ENCODE assay signal across 8 cellular contexts in genomic region chr19:3142292-3142670, GRCh38. TPM values are rescaled to one million over a fixed set of nuclear protein-coding genes. Genes with fewer than 3 reads are reported as not detected.
DNase-seq lines count a peak whose midpoint lies in the region; ATAC-seq and TF ChIP-seq lines count a peak whose summit lies in the region.

No MANE protein-coding gene starts in this region.

- POLR2A ChIA-PET in SK-N-SH (lab: Yijun Ruan, JAX) = no interaction called here

- CTCF ChIA-PET in SK-N-SH (lab: Yijun Ruan, JAX) = interaction anchor here (0.6 to 6.0 kb wide), 6 partner anchors 13 to 180 kb away, joined by 3 to 31 read pairs (median 5); no protein-coding TSS in a partner anchor

- H3K27me3 ChIP-seq in SK-N-SH (ENCODE audit: insufficient read depth) = no peaks in the 10 kb centered on the region
- no peaks in the 10 kb centered on the region for H3K27me3 ChIP-seq in smooth muscle cell (ENCODE audit: low read depth)

- H4K20me1 ChIP-seq in SK-N-SH (ENCODE audit: insufficient read depth) = no peaks in the 10 kb centered on the region
- H4K20me1 ChIP-seq in smooth muscle cell (ENCODE audit: low read depth) = no peaks in the 10 kb centered on the region

- H3K9me3 ChIP-seq in SK-N-SH = no peaks in the 10 kb centered on the region
- H3K9me3 ChIP-seq in smooth muscle cell (replicated peaks; ENCODE audit: low read depth) = no peaks in the 10 kb centered on the region

- H2AFZ ChIP-seq in SK-N-SH (ENCODE audit: low read depth) = peak overlapping the region; percentile 76
- H2AFZ ChIP-seq in smooth muscle cell (ENCODE audit: low read depth) = no peak overlapping the region

- H3K27ac ChIP-seq in SK-N-SH (ENCODE audit: low read depth in 2 of 2, low read length in 1 of 2) (peak overlapping the region in 1 of 2 experiments; percentile 100; a peak in 2 of 4 replicates), smooth muscle cell (ENCODE audit: low read depth) (peak overlapping the region; percentile 45)

- H3K4me2 ChIP-seq in SK-N-SH (peak overlapping the region; percentile 55; the same call in 1 of the 2 replicates), smooth muscle cell (no peak overlapping the region)

- no peaks in the 10 kb centered on the region for H3K9me2 ChIP-seq in SK-N-SH

- H3K36me3 ChIP-seq in SK-N-SH (replicated peaks in 1 of 2; ENCODE audit: control insufficient read depth in 1 of 2, insufficient read depth in 2 of 2, low read length in 1 of 2) (no peaks in the 10 kb centered on the region), smooth muscle cell (ENCODE audit: low read depth) (no peaks in the 10 kb centered on the region)

- no peak for ATAC-seq in GM21723 (IDR thresholded peaks at IDR 0.05; ENCODE audit: unreplicated experiment)
- no peak for ATAC-seq in HG03175 (IDR thresholded peaks at IDR 0.05; ENCODE audit: unreplicated experiment)

- no peak for TF ChIP-seq RAD21 in SK-N-SH (IDR thresholded peaks at IDR 0.05; ENCODE audit: low read length)

- TF ChIP-seq EP300 in SK-N-SH (IDR thresholded peaks at IDR 0.05; ENCODE audit: borderline replicate concordance in 1 of 2, low read depth in 1 of 2, low read length in 1 of 2) = peak in 1 of 2 experiments; percentile 65; a peak in 1 of 4 replicates

- H3K9ac ChIP-seq in SK-N-SH (peak overlapping the region; percentile 75), smooth muscle cell (ENCODE audit: low read depth) (no peak overlapping the region)

- peak; percentile 88 for DNase-seq in GM04504 (ENCODE audit: low read depth)
- no peak for DNase-seq in SK-N-SH
- peak; percentile 84 for DNase-seq in epithelial cell of esophagus (ENCODE audit: low read depth)
- no peak for DNase-seq in smooth muscle cell (lab: John Stamatoyannopoulos, UW; ENCODE audit: unreplicated experiment)
- DNase-seq in GM13977 (ENCODE audit: low spot score) = no peak
- DNase-seq in central memory CD4-positive, alpha-beta T cell = no peak

- in situ Hi-C loops in GM13977 (cut with MboI; ENCODE audit: low pct_unique_long_range_greater_than_20kb, low sequenced_read_pairs, unreplicated experiment) = no loop called here

- H3K79me2 ChIP-seq in SK-N-SH (ENCODE audit: insufficient read depth) = no peaks in the 10 kb centered on the region
- H3K79me2 ChIP-seq in smooth muscle cell (ENCODE audit: low read depth) = no peaks in the 10 kb centered on the region

- TF ChIP-seq CTCF in SK-N-SH (IDR thresholded peaks at IDR 0.05) (no peak), epithelial cell of esophagus (IDR thresholded peaks at IDR 0.05; ENCODE audit: insufficient read depth, low read depth, low read length, missing control alignments) (no peak), smooth muscle cell (IDR thresholded peaks at IDR 0.05; ENCODE audit: borderline replicate concordance, insufficient read depth, poor library complexity, severe bottlenecking) (no peak), GM13977 (IDR thresholded peaks at IDR 0.05; ENCODE audit: extremely low read depth, insufficient read depth, missing control alignments) (no peak)

- H3K4me3 ChIP-seq in SK-N-SH (ENCODE audit: low read depth in 2 of 2, low read length in 1 of 2) (no peak overlapping the region), epithelial cell of esophagus (ENCODE audit: low read length) (no peak overlapping the region), smooth muscle cell (no peak overlapping the region)

- H3K4me1 ChIP-seq in SK-N-SH (ENCODE audit: control insufficient read depth in 1 of 2, insufficient read depth in 2 of 2, low read depth in 1 of 2, low read length in 1 of 2) = peaks cover 0 to 16% of the 10 kb centered on the region in 2 experiments; a peak in 1 of 4 replicates
- no peaks in the 10 kb centered on the region for H3K4me1 ChIP-seq in smooth muscle cell (ENCODE audit: low read depth)

- WGBS in SK-N-SH (ENCODE audit: low lambda C conversion rate) = 18% methylated on average over 6 of the region's 6 CpGs
- 61% methylated on average over 6 of the region's 6 CpGs for WGBS in smooth muscle cell (ENCODE audit: low lambda C conversion rate)

- H3F3A ChIP-seq in SK-N-SH (replicated peaks; ENCODE audit: insufficient read depth) (peaks cover 34% of the 10 kb centered on the region), smooth muscle cell (ENCODE audit: low read depth) (no peaks in the 10 kb centered on the region)

TF ChIP-seq in SK-N-SH, 30 proteins besides CTCF, POLR2A, EP300 and RAD21 (continues in another document):
- TF ChIP-seq RFX5 (IDR thresholded peaks at IDR 0.05; ENCODE audit: low read length) (no peak), CHD2 (IDR thresholded peaks at IDR 0.05; ENCODE audit: low read length, partially characterized antibody) (no peak), PBX3 (IDR thresholded peaks at IDR 0.05) (peak; percentile 44; the same call in 1 of the 2 replicates), SIN3A (IDR thresholded peaks at IDR 0.05; ENCODE audit: borderline replicate concordance, low read depth, low read length) (no peak), RXRA (IDR thresholded peaks at IDR 0.05; ENCODE audit: borderline replicate concordance, low read depth) (no peak; the same call in 1 of the 2 replicates), YY1 (IDR thresholded peaks at IDR 0.05; ENCODE audit: low read depth) (0 out of 2 replicates have a peak, but pooled peaks have one; percentile 8), TAF1 (IDR thresholded peaks at IDR 0.05; ENCODE audit: borderline replicate concordance, low read depth, low read length) (no peak), MEF2A (IDR thresholded peaks at IDR 0.05; ENCODE audit: borderline replicate concordance, low read depth) (no peak), IRF3 (IDR thresholded peaks at IDR 0.05; ENCODE audit: low read depth, low read length) (no peak), FOXJ3 (CRISPR knock-in tag; IDR thresholded peaks at IDR 0.05) (no peak), ELF1 (IDR thresholded peaks at IDR 0.05) (0 out of 2 replicates have a peak, but pooled peaks have one; percentile 19), POLR2AphosphoS5 (IDR thresholded peaks at IDR 0.05; ENCODE audit: low read depth, low read length) (no peak), GATA2 (CRISPR knock-in tag; IDR thresholded peaks at IDR 0.05) (no peak), ZBTB33 (IDR thresholded peaks at IDR 0.05; ENCODE audit: borderline replicate concordance, low read depth) (0 out of 2 replicates have a peak, but pooled peaks have one; percentile 4)

RNA-seq across cellular contexts. Expression of gene GNA15, which starts 6.4 kb away (rescaled TPM):
- polyA plus RNA-seq in SK-N-SH (2012; rRNA removed) (0.05 and 0.13 TPM in 2 replicates), smooth muscle cell (0.43 and 1.2 TPM in 2 replicates)
- polyA plus RNA-seq in SK-N-SH (2012; cell fraction: cytosol; rRNA removed) = 0.03 and 0.04 TPM in 2 replicates
- 0.15 and 0.21 TPM in 2 replicates for polyA plus RNA-seq in SK-N-SH (2012; cell fraction: nucleus; rRNA removed)
- total RNA-seq in smooth muscle cell = 1.5 and 1.8 TPM in 2 replicates

RNA-seq across cellular contexts. Expression of gene S1PR4, which starts 36.3 kb away (rescaled TPM):
- polyA plus RNA-seq in SK-N-SH (2012; rRNA removed) (not detected in 2 replicates), smooth muscle cell (not detected in 2 replicates)
- not detected in 2 replicates for polyA plus RNA-seq in SK-N-SH (2012; cell fraction: cytosol; rRNA removed)
- 0.18 and 0.27 TPM in 2 replicates for polyA plus RNA-seq in SK-N-SH (2012; cell fraction: nucleus; rRNA removed)
- total RNA-seq in smooth muscle cell = not detected in 2 replicates

RNA-seq across cellular contexts. Expression of gene NCLN, which starts 43.4 kb away (rescaled TPM):
- polyA plus RNA-seq in SK-N-SH (2012; rRNA removed) (67.0 and 69.0 TPM in 2 replicates), smooth muscle cell (95.9 and 97.4 TPM in 2 replicates)
- 23.8 and 45.1 TPM in 2 replicates for polyA plus RNA-seq in SK-N-SH (2012; cell fraction: cytosol; rRNA removed)
- polyA plus RNA-seq in SK-N-SH (2012; cell fraction: nucleus; rRNA removed) = 131 and 133 TPM in 2 replicates
- 24.2 and 44.5 TPM in 2 replicates for total RNA-seq in smooth muscle cell

RNA-seq across cellular contexts. Expression of gene GNA11, which starts 48.1 kb away (rescaled TPM):
- polyA plus RNA-seq in SK-N-SH (2012; rRNA removed) (14.6 and 32.4 TPM in 2 replicates), smooth muscle cell (57.4 and 71.5 TPM in 2 replicates)
- polyA plus RNA-seq in SK-N-SH (2012; cell fraction: cytosol; rRNA removed) = 14.6 and 27.8 TPM in 2 replicates
- polyA plus RNA-seq in SK-N-SH (2012; cell fraction: nucleus; rRNA removed) = 33.0 and 35.6 TPM in 2 replicates
- 16.3 and 16.9 TPM in 2 replicates for total RNA-seq in smooth muscle cell

Comparison
In these comparisons a context has a peak if more than half of its experiments do, and no peak if none do; other contexts are left out.
1. DNase-seq: peak in GM04504 (single experiment) and epithelial cell of esophagus (single experiment); none in SK-N-SH (single experiment), smooth muscle cell (single experiment), GM13977 (single experiment) and central memory CD4-positive, alpha-beta T cell (single experiment).